21 cellular contexts compared by ENCODE assay signal in the genomic region with DNA sequence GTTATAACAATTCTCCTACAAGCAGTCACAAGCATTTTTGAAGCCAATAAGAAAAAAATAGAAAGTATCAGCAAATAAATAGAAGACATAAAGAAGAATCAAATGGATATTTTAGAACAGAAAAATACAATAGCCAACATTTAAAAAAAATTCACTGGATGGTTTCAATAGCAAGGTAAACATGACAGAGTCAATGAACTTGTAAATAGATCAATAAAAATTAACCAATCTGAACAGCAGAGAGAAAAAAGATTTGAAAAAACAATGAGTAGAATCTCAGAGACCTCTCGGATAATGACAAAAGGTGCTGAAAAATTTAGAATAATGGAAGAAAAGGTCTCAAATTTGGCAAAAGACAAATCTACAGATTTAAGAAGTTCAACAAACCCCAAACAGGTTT. TPM values are rescaled to one million over a fixed set of nuclear protein-coding genes. Genes with fewer than 3 reads are reported as not detected.
A peak's percentile ranks its signal among the peaks of the same experiment; 100 is the strongest.
DNase-seq lines count a peak whose midpoint lies in the region; ATAC-seq and TF ChIP-seq lines count a peak whose summit lies in the region.
"Had no signal": no experiment of that assay in that cellular context is flagged by ENCODE, and none has a peak within 500 bp of the region (broad histone marks: within the 10 kb centered on the region; RNA-seq: fewer than 3 reads in every experiment).

No MANE protein-coding gene starts in this region.

- no peaks in the 10 kb centered on the region for H3K27me3 Mint-ChIP-seq in activated T-cell treated with anti-CD3 and anti-CD28 coated beads, Interleukin-2, amount 50 U/mL, for 72 hours (ENCODE audit: low read depth)
- H3K27me3 Mint-ChIP-seq in activated T-cell treated with anti-CD3 and anti-CD28 coated beads, Interleukin-2, amount 50 U/mL, for 4 hours (ENCODE audit: low read depth): no peaks in the 10 kb centered on the region
- no peaks in the 10 kb centered on the region for H3K27me3 Mint-ChIP-seq in CD8-positive, alpha-beta memory T cell
- no peaks in the 10 kb centered on the region for H3K27me3 Mint-ChIP-seq in effector memory CD8-positive, alpha-beta T cell
- H3K27me3 Mint-ChIP-seq in activated CD4-positive, alpha-beta T cell treated with anti-CD3 and anti-CD28 coated beads, Interleukin-2, amount 10 ng/mL, durations not matched to agents 24 days and 14 days: no peaks in the 10 kb centered on the region

- H3K36me3 Mint-ChIP-seq in activated T-cell treated with anti-CD3 and anti-CD28 coated beads, Interleukin-2, amount 50 U/mL, for 72 hours (ENCODE audit: insufficient read depth in 2 of 2): peaks cover 3 to 31% of the 10 kb centered on the region in 2 donors
- peaks cover 10% of the 10 kb centered on the region for H3K36me3 Mint-ChIP-seq in activated T-cell treated with anti-CD3 and anti-CD28 coated beads, Interleukin-2, amount 50 U/mL, for 4 hours (ENCODE audit: insufficient read depth)
- H3K36me3 Mint-ChIP-seq in CD8-positive, alpha-beta memory T cell: peaks cover 8 to 25% (median 15%) of the 10 kb centered on the region in 3 donors
- H3K36me3 Mint-ChIP-seq in effector memory CD8-positive, alpha-beta T cell (ENCODE audit: insufficient read depth): peaks cover 6% of the 10 kb centered on the region
- peaks cover 28% of the 10 kb centered on the region for H3K36me3 Mint-ChIP-seq in activated CD4-positive, alpha-beta T cell treated with anti-CD3 and anti-CD28 coated beads, Interleukin-2, amount 10 ng/mL, durations not matched to agents 24 days and 14 days (ENCODE audit: low read depth)

- CTCF ChIA-PET in CD8-positive, alpha-beta memory T cell (lab: Charles Lee): no interaction called here

- DNase-seq in activated T-cell treated with anti-CD3 and anti-CD28 coated beads, Interleukin-2, amount 50 U/mL, for 72 hours: no peak
- no peak for DNase-seq in activated T-cell treated with anti-CD3 and anti-CD28 coated beads, Interleukin-2, amount 50 U/mL, for 4 hours
- DNase-seq in CD8-positive, alpha-beta memory T cell: no peak
- DNase-seq in effector memory CD8-positive, alpha-beta T cell: no peak
- DNase-seq in lower lobe of right lung: no peak
- DNase-seq in activated CD4-positive, alpha-beta T cell treated with anti-CD3 and anti-CD28 coated beads, Interleukin-2, amount 50 U/mL, for 48 hours: no peak
- DNase-seq in activated CD4-positive, alpha-beta T cell treated with anti-CD3 and anti-CD28 coated beads, Interleukin-2, amount 10 ng/mL, durations not matched to agents 24 days and 14 days: no peak
- DNase-seq: BE2C, DMS 273 treated with DMSO at 0.1 percent for 48 hours, MG63, NCI-H1092, NCI-H146, NCI-H2081, NCI-H510A treated with DMSO at 0.1 percent for 48 hours, NCI-H82, PC-3 had no signal

- no peak overlapping the region for H3K4me3 ChIP-seq in CD8-positive, alpha-beta memory T cell (ENCODE audit: low read length)
- H3K4me3 ChIP-seq in lower lobe of right lung: no peak overlapping the region
- H3K4me3 ChIP-seq: MG63, SJSA1 had no signal

- POLR2A ChIA-PET in CD8-positive, alpha-beta memory T cell (lab: Charles Lee): no interaction called here

- peak overlapping the region; percentile 80 for H3K27ac Mint-ChIP-seq in activated T-cell treated with anti-CD3 and anti-CD28 coated beads, Interleukin-2, amount 50 U/mL, for 72 hours
- peak overlapping the region in 6 of 8 donors; percentile 8 to 64 (median 29) for H3K27ac Mint-ChIP-seq in CD8-positive, alpha-beta memory T cell
- H3K27ac Mint-ChIP-seq in effector memory CD8-positive, alpha-beta T cell: peak overlapping the region; percentile 59 to 62
- no peak overlapping the region for H3K27ac Mint-ChIP-seq in activated CD4-positive, alpha-beta T cell treated with anti-CD3 and anti-CD28 coated beads, Interleukin-2, amount 10 ng/mL, durations not matched to agents 24 days and 14 days

- peaks cover 2 to 3% of the 10 kb centered on the region in 2 donors for H3K9me3 Mint-ChIP-seq in activated T-cell treated with anti-CD3 and anti-CD28 coated beads, Interleukin-2, amount 50 U/mL, for 72 hours
- peaks cover 4% of the 10 kb centered on the region for H3K9me3 Mint-ChIP-seq in activated T-cell treated with anti-CD3 and anti-CD28 coated beads, Interleukin-2, amount 50 U/mL, for 4 hours
- H3K9me3 Mint-ChIP-seq in CD8-positive, alpha-beta memory T cell: peaks cover 3 to 13% (median 8%) of the 10 kb centered on the region in 5 donors
- peaks cover 0 to 8% of the 10 kb centered on the region in 2 donors for H3K9me3 Mint-ChIP-seq in effector memory CD8-positive, alpha-beta T cell
- no peaks in the 10 kb centered on the region for H3K9me3 Mint-ChIP-seq in activated CD4-positive, alpha-beta T cell treated with anti-CD3 and anti-CD28 coated beads, Interleukin-2, amount 10 ng/mL, durations not matched to agents 24 days and 14 days

- no peaks in the 10 kb centered on the region for H3K4me1 ChIP-seq in CD8-positive, alpha-beta memory T cell (ENCODE audit: insufficient read depth, low read length)
- peaks cover 19% of the 10 kb centered on the region for H3K4me1 ChIP-seq in lower lobe of right lung
- H3K4me1 ChIP-seq: BE2C, SJSA1 had no signal

- no peaks in the 10 kb centered on the region for H3K27me3 ChIP-seq in CD8-positive, alpha-beta memory T cell (ENCODE audit: insufficient read depth, low read length, poor library complexity, severe bottlenecking)
- no peaks in the 10 kb centered on the region for H3K27me3 ChIP-seq in lower lobe of right lung (ENCODE audit: low read depth)
- H3K27me3 ChIP-seq: BE2C, MG63, SJSA1 had no signal

- no peaks in the 10 kb centered on the region for H3K9me3 ChIP-seq in CD8-positive, alpha-beta memory T cell (ENCODE audit: low read length)
- H3K9me3 ChIP-seq in lower lobe of right lung: no peaks in the 10 kb centered on the region
- H3K9me3 ChIP-seq: BE2C, MG63, SJSA1 had no signal

- no peak for ATAC-seq in activated T-cell treated with anti-CD3 and anti-CD28 coated beads, Interleukin-2, amount 50 U/mL, for 72 hours (replicated peaks in 1 of 2)
- ATAC-seq in activated T-cell treated with anti-CD3 and anti-CD28 coated beads, Interleukin-2, amount 50 U/mL, for 4 hours: no peak
- no peak for ATAC-seq in effector memory CD8-positive, alpha-beta T cell (replicated peaks)
- ATAC-seq in lower lobe of right lung: no peak
- no peak for ATAC-seq in HG03159 (IDR thresholded peaks at IDR 0.05; ENCODE audit: unreplicated experiment)
- ATAC-seq: PC-3 had no signal

- no peaks in the 10 kb centered on the region for H3K36me3 ChIP-seq in CD8-positive, alpha-beta memory T cell (ENCODE audit: insufficient read depth, low read length)
- H3K36me3 ChIP-seq in lower lobe of right lung: no peaks in the 10 kb centered on the region
- H3K36me3 ChIP-seq: BE2C, MG63, SJSA1 had no signal

- no peak for TF ChIP-seq CTCF in lower lobe of right lung (IDR thresholded peaks at IDR 0.05)

- H3K4me3 Mint-ChIP-seq in activated T-cell treated with anti-CD3 and anti-CD28 coated beads, Interleukin-2, amount 50 U/mL, for 72 hours: no peak overlapping the region
- H3K4me3 Mint-ChIP-seq in activated T-cell treated with anti-CD3 and anti-CD28 coated beads, Interleukin-2, amount 50 U/mL, for 4 hours: no peak overlapping the region
- H3K4me3 Mint-ChIP-seq in CD8-positive, alpha-beta memory T cell: no peak overlapping the region
- no peak overlapping the region for H3K4me3 Mint-ChIP-seq in effector memory CD8-positive, alpha-beta T cell
- H3K4me3 Mint-ChIP-seq in activated CD4-positive, alpha-beta T cell treated with anti-CD3 and anti-CD28 coated beads, Interleukin-2, amount 10 ng/mL, durations not matched to agents 24 days and 14 days: no peak overlapping the region

- no peak overlapping the region for H3K27ac ChIP-seq in CD8-positive, alpha-beta memory T cell (ENCODE audit: low read depth, low read length)
- H3K27ac ChIP-seq in lower lobe of right lung: peak overlapping the region; percentile 26
- H3K27ac ChIP-seq: 22Rv1, KMS-11, RWPE1, SJSA1 had no signal

- peaks cover 14% of the 10 kb centered on the region for H3K4me1 Mint-ChIP-seq in activated T-cell treated with anti-CD3 and anti-CD28 coated beads, Interleukin-2, amount 50 U/mL, for 72 hours (ENCODE audit: low read depth)
- peaks cover 13% of the 10 kb centered on the region for H3K4me1 Mint-ChIP-seq in activated T-cell treated with anti-CD3 and anti-CD28 coated beads, Interleukin-2, amount 50 U/mL, for 4 hours (ENCODE audit: low read depth)
- peaks cover 6 to 15% (median 11%) of the 10 kb centered on the region in 3 donors for H3K4me1 Mint-ChIP-seq in CD8-positive, alpha-beta memory T cell
- H3K4me1 Mint-ChIP-seq in effector memory CD8-positive, alpha-beta T cell (ENCODE audit: low read depth in 2 of 2): peaks cover 6 to 14% of the 10 kb centered on the region in 2 donors
- peaks cover 17% of the 10 kb centered on the region for H3K4me1 Mint-ChIP-seq in activated CD4-positive, alpha-beta T cell treated with anti-CD3 and anti-CD28 coated beads, Interleukin-2, amount 10 ng/mL, durations not matched to agents 24 days and 14 days

- intact Hi-C loops in lower lobe of right lung (cut with DNase I): no loop called here
- intact Hi-C loops in activated CD4-positive, alpha-beta T cell treated with anti-CD3 and anti-CD28 coated beads, Interleukin-2, amount 10 ng/mL, durations not matched to agents 24 days and 14 days (cut with micrococcal nuclease): no loop called here

RNA-seq across cellular contexts. Expression of a gene that starts 33.3 kb away (rescaled TPM):
- total RNA-seq in activated T-cell treated with anti-CD3 and anti-CD28 coated beads, Interleukin-2, amount 50 U/mL, for 72 hours: 10 to 100 TPM; 10.4 to 11.6 TPM
- total RNA-seq in activated T-cell treated with anti-CD3 and anti-CD28 coated beads, Interleukin-2, amount 50 U/mL, for 4 hours: 1 to 10 TPM; 5.1 to 5.6 (median 5.5) TPM
- total RNA-seq in CD8-positive, alpha-beta memory T cell: 1 to 10 TPM; 5.6 to 6.2 TPM
- polyA plus RNA-seq in CD8-positive, alpha-beta memory T cell: 8.4 TPM
- total RNA-seq in lower lobe of right lung: 11.1 TPM
- total RNA-seq in activated CD4-positive, alpha-beta T cell treated with anti-CD3 and anti-CD28 coated beads, Interleukin-2, amount 10 ng/mL, durations not matched to agents 24 days and 14 days: 4.4 and 5.7 TPM in 2 replicates
